In the genomic region with DNA sequence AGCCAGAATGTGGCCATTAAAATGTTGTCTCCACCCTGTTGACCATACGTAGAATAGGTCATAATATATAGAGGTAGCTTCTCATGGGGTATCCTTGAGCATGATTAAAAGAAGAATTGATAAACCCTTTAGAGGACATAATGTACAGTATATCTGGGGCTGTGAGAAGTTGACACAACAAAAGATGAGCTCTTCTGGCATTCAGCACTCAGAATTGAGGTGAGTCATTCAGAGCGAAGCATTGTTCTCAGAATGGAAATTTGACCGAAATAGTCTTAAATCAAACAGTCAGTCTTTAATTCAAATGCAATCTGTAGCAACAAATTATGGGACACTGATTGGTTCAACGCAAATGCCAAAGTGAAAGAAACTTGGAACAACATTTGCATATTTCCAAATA, we compare ENCODE assay signal across 1 cellular context.
TF ChIP-seq lines count a peak whose summit lies in the region.

No MANE protein-coding gene starts in this region.

TF ChIP-seq in neural cell, 6 proteins besides CTCF, POLR2A, EP300 and RAD21:
- TF ChIP-seq SMC3 (conservative IDR thresholded peaks at IDR 0.05; ENCODE audit: poor library complexity) (no peak), EZH2 (IDR thresholded peaks at IDR 0.05; ENCODE audit: borderline replicate concordance, insufficient read depth, low read length, poor library complexity, severe bottlenecking) (no peak), MXI1 (conservative IDR thresholded peaks at IDR 0.05; ENCODE audit: poor library complexity, severe bottlenecking) (no peak), POLR2AphosphoS5 (IDR thresholded peaks at IDR 0.05) (no peak), TAF1 (IDR thresholded peaks at IDR 0.05; ENCODE audit: low read depth) (no peak)
- TF ChIP-seq, protein P1, sequence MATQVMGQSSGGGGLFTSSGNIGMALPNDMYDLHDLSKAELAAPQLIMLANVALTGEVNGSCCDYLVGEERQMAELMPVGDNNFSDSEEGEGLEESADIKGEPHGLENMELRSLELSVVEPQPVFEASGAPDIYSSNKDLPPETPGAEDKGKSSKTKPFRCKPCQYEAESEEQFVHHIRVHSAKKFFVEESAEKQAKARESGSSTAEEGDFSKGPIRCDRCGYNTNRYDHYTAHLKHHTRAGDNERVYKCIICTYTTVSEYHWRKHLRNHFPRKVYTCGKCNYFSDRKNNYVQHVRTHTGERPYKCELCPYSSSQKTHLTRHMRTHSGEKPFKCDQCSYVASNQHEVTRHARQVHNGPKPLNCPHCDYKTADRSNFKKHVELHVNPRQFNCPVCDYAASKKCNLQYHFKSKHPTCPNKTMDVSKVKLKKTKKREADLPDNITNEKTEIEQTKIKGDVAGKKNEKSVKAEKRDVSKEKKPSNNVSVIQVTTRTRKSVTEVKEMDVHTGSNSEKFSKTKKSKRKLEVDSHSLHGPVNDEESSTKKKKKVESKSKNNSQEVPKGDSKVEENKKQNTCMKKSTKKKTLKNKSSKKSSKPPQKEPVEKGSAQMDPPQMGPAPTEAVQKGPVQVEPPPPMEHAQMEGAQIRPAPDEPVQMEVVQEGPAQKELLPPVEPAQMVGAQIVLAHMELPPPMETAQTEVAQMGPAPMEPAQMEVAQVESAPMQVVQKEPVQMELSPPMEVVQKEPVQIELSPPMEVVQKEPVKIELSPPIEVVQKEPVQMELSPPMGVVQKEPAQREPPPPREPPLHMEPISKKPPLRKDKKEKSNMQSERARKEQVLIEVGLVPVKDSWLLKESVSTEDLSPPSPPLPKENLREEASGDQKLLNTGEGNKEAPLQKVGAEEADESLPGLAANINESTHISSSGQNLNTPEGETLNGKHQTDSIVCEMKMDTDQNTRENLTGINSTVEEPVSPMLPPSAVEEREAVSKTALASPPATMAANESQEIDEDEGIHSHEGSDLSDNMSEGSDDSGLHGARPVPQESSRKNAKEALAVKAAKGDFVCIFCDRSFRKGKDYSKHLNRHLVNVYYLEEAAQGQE (IDR thresholded peaks at IDR 0.05; ENCODE audit: borderline replicate concordance), result no peak
